Comparison of ENCODE assay signal across 29 cellular contexts in genomic region chr10:37535459-37536246, GRCh38.
DNase-seq lines count a peak whose midpoint lies in the region; ATAC-seq, FAIRE-seq and TF ChIP-seq lines count a peak whose summit lies in the region.
"Had no signal": no experiment of that assay in that cellular context is flagged by ENCODE, and none has a peak within 500 bp of the region (broad histone marks: within the 10 kb centered on the region; RNA-seq: fewer than 3 reads in every experiment).

No MANE protein-coding gene starts in this region.

- peak; percentile 80 for FAIRE-seq in RCC 7860 (lab: Jason Lieb, UNC)
- FAIRE-seq: astrocyte, D721Med, GM19239, H1, kidney had no signal

- H3K27me3 ChIP-seq in mammary epithelial cell (ENCODE audit: insufficient read depth, low read length) = no peaks in the 10 kb centered on the region
- no peaks in the 10 kb centered on the region for H3K27me3 ChIP-seq in breast epithelium
- no peaks in the 10 kb centered on the region for H3K27me3 ChIP-seq in Caco-2 (replicated peaks; ENCODE audit: control insufficient read depth, insufficient read depth, low read length)
- peaks cover 0 to 6% (median 0%) of the 10 kb centered on the region in 9 donors for H3K27me3 ChIP-seq in heart left ventricle
- H3K27me3 ChIP-seq: BLaER1 treated with 17β-estradiol and CSF1 and Interleukin-3, amounts not matched to agents 10 nM and 100 nM; sigmoid colon; transverse colon had no signal

- H3K36me3 Mint-ChIP-seq in Caco-2 (ENCODE audit: insufficient read depth, unreplicated experiment) = no peaks in the 10 kb centered on the region
- H3K36me3 Mint-ChIP-seq: activated naive CD4-positive, alpha-beta T cell treated with anti-CD3 and anti-CD28 coated beads, Interleukin-2, amount 10 ng/mL, durations not matched to agents 7 days and 5 days; natural killer cell had no signal

- in situ Hi-C loops in mammary epithelial cell (cut with MboI; ENCODE audit: low sequenced_read_pairs in 2 of 2) = no loop called here

- H3K9me3 Mint-ChIP-seq in Caco-2 (ENCODE audit: unreplicated experiment) = peaks cover 15% of the 10 kb centered on the region

- H3K9me3 ChIP-seq in mammary epithelial cell (replicated peaks; ENCODE audit: insufficient read depth, low read length) = peaks cover 14% of the 10 kb centered on the region
- no peaks in the 10 kb centered on the region for H3K9me3 ChIP-seq in breast epithelium
- peaks cover 18% of the 10 kb centered on the region; the same call in 1 of the 2 replicates for H3K9me3 ChIP-seq in Caco-2
- H3K9me3 ChIP-seq in heart left ventricle = peaks cover 0 to 7% (median 0%) of the 10 kb centered on the region in 12 donors
- H3K9me3 ChIP-seq: transverse colon had no signal

- WGBS in mammary epithelial cell (ENCODE audit: low coverage, missing lambda C conversion rate) = 13% methylated on average over 3 of the region's 3 CpGs
- 33 to 43% (median 38%) methylated on average over 3 of the region's 3 CpGs for WGBS in heart left ventricle, 4 donors

- no peak overlapping the region for H3K4me2 ChIP-seq in mammary epithelial cell (ENCODE audit: insufficient read depth, low read depth, low read length)
- H3K4me2 ChIP-seq: BLaER1 treated with 17β-estradiol and CSF1 and Interleukin-3, amounts not matched to agents 10 nM and 100 nM had no signal

- H3K27ac Mint-ChIP-seq in Caco-2 (ENCODE audit: unreplicated experiment) = no peak overlapping the region
- H3K27ac Mint-ChIP-seq: activated CD8-positive, alpha-beta T cell treated with anti-CD3 and anti-CD28 coated beads for 36 hours; activated naive CD4-positive, alpha-beta T cell treated with anti-CD3 and anti-CD28 coated beads, Interleukin-2, amount 10 ng/mL, durations not matched to agents 7 days and 5 days; natural killer cell; stimulated activated naive CD8-positive, alpha-beta T cell treated with anti-CD3 and anti-CD28 coated beads, Interleukin-15, amount 100 ng/mL, for 72 hours had no signal

- H3K4me1 Mint-ChIP-seq in Caco-2 (ENCODE audit: low read depth, unreplicated experiment) = no peaks in the 10 kb centered on the region
- H3K4me1 Mint-ChIP-seq: activated naive CD4-positive, alpha-beta T cell treated with anti-CD3 and anti-CD28 coated beads, Interleukin-2, amount 10 ng/mL, durations not matched to agents 7 days and 5 days; natural killer cell; stimulated activated naive CD8-positive, alpha-beta T cell treated with anti-CD3 and anti-CD28 coated beads, Interleukin-15, amount 100 ng/mL, for 72 hours had no signal

- dilution Hi-C loops in mammary epithelial cell (cut with HindIII; ENCODE audit: low sequenced_read_pairs) = no loop called here

- H3K9ac ChIP-seq in mammary epithelial cell (ENCODE audit: insufficient read depth, low read length) = no peak overlapping the region
- H3K9ac ChIP-seq: BLaER1 treated with 17β-estradiol and CSF1 and Interleukin-3, amounts not matched to agents 10 nM and 100 nM; parathyroid adenoma had no signal

- no peaks in the 10 kb centered on the region for H3K4me1 ChIP-seq in mammary epithelial cell (ENCODE audit: insufficient read depth, low read length)
- H3K4me1 ChIP-seq in breast epithelium = no peaks in the 10 kb centered on the region
- H3K4me1 ChIP-seq in Caco-2 = no peaks in the 10 kb centered on the region
- H3K4me1 ChIP-seq in heart left ventricle = no peaks in the 10 kb centered on the region
- H3K4me1 ChIP-seq: BLaER1 treated with 17β-estradiol and CSF1 and Interleukin-3, amounts not matched to agents 10 nM and 100 nM; parathyroid adenoma; sigmoid colon; transverse colon had no signal

- H3K36me3 ChIP-seq in mammary epithelial cell (ENCODE audit: insufficient read depth, low read length) = no peaks in the 10 kb centered on the region
- H3K36me3 ChIP-seq in breast epithelium = no peaks in the 10 kb centered on the region
- H3K36me3 ChIP-seq in Caco-2 (ENCODE audit: control insufficient read depth, insufficient read depth, low read length) = no peaks in the 10 kb centered on the region
- H3K36me3 ChIP-seq in heart left ventricle = no peaks in the 10 kb centered on the region
- H3K36me3 ChIP-seq: BLaER1 treated with 17β-estradiol and CSF1 and Interleukin-3, amounts not matched to agents 10 nM and 100 nM; sigmoid colon; transverse colon had no signal

- no peak overlapping the region for H3K4me3 ChIP-seq in mammary epithelial cell (replicated peaks in 1 of 3; ENCODE audit: insufficient read depth in 1 of 3, low read depth in 2 of 3, low read length in 3 of 3)
- no peak overlapping the region for H3K4me3 ChIP-seq in breast epithelium
- H3K4me3 ChIP-seq in Caco-2 (ENCODE audit: low read depth, low read length) = no peak overlapping the region
- H3K4me3 ChIP-seq in heart left ventricle = no peak overlapping the region
- H3K4me3 ChIP-seq: BLaER1 treated with 17β-estradiol and CSF1 and Interleukin-3, amounts not matched to agents 10 nM and 100 nM; sigmoid colon; transverse colon had no signal

- BruUV-seq in mammary epithelial cell (replicated peaks; lab: Mats Ljungman, UMichigan) (no TSS peak), Caco-2 (replicated peaks; lab: Mats Ljungman, UMichigan) (no TSS peak)

- TF ChIP-seq POLR2A in breast epithelium (IDR thresholded peaks at IDR 0.05) = no peak
- TF ChIP-seq POLR2A in heart left ventricle (IDR thresholded peaks at IDR 0.05) = no peak

- CTCF ChIA-PET in mammary epithelial cell (lab: Charles Lee; ENCODE audit: low non-redundant PET) (no interaction called here), Caco-2 (lab: Charles Lee) (no interaction called here)

- DNase-seq in mammary epithelial cell (peak; percentile 11), breast epithelium (ENCODE audit: low spot score in 2 of 2) (no peak), RCC 7860 (ENCODE audit: low spot score) (peak; percentile 79), iPS DF 19.7 (ENCODE audit: low read depth, low spot score) (peak; percentile 86), Caco-2 (no peak), heart left ventricle (no peak), NCI-H1930 (lab: John Stamatoyannopoulos, UW) (no peak)
- DNase-seq: activated CD8-positive, alpha-beta T cell treated with anti-CD3 and anti-CD28 coated beads for 36 hours; activated naive CD4-positive, alpha-beta T cell treated with anti-CD3 and anti-CD28 coated beads, Interleukin-2, amount 10 ng/mL, durations not matched to agents 7 days and 5 days; activated T-cell treated with anti-CD3 and anti-CD28 coated beads, Interleukin-2, amount 50 U/mL, for 4 hours; Karpas-422; kidney; mesenchymal stem cell; natural killer cell; NCI-H526; SIG-M5; sigmoid colon; stimulated activated CD4-positive, alpha-beta T cell treated with anti-CD3 and anti-CD28 coated beads, Interleukin-1b, Interleukin-23, amount 100 ng/mL, for 48 hours; stimulated activated naive CD8-positive, alpha-beta T cell treated with anti-CD3 and anti-CD28 coated beads, Interleukin-15, amount 100 ng/mL, for 72 hours; T-helper 2 cell; transverse colon had no signal

- H3K27me3 Mint-ChIP-seq in Caco-2 (ENCODE audit: insufficient read depth, unreplicated experiment) = no peaks in the 10 kb centered on the region
- H3K27me3 Mint-ChIP-seq: activated CD8-positive, alpha-beta T cell treated with anti-CD3 and anti-CD28 coated beads for 36 hours; activated naive CD4-positive, alpha-beta T cell treated with anti-CD3 and anti-CD28 coated beads, Interleukin-2, amount 10 ng/mL, durations not matched to agents 7 days and 5 days; stimulated activated naive CD8-positive, alpha-beta T cell treated with anti-CD3 and anti-CD28 coated beads, Interleukin-15, amount 100 ng/mL, for 72 hours had no signal

- no peaks in the 10 kb centered on the region for H3K79me2 ChIP-seq in mammary epithelial cell (ENCODE audit: insufficient read depth, low read length)
- H3K79me2 ChIP-seq: parathyroid adenoma had no signal

- no peaks in the 10 kb centered on the region for H4K20me1 ChIP-seq in mammary epithelial cell (ENCODE audit: insufficient read depth, low read length)
- H4K20me1 ChIP-seq: BLaER1 treated with 17β-estradiol and CSF1 and Interleukin-3, amounts not matched to agents 10 nM and 100 nM had no signal

- H2AFZ ChIP-seq in mammary epithelial cell (ENCODE audit: low read depth, low read length) = no peak overlapping the region
- H2AFZ ChIP-seq: parathyroid adenoma had no signal

- no peak for TF ChIP-seq CTCF in mammary epithelial cell (conservative IDR thresholded peaks at IDR 0.05 in 1 of 2, IDR thresholded peaks at IDR 0.05 in 1 of 2; ENCODE audit: extremely low read depth in 1 of 2, insufficient read depth in 1 of 2, low read depth in 1 of 2, low read length in 2 of 2)
- no peak for TF ChIP-seq CTCF in breast epithelium (IDR thresholded peaks at IDR 0.05)
- TF ChIP-seq CTCF in Caco-2 (IDR thresholded peaks at IDR 0.05; ENCODE audit: insufficient read depth in 1 of 2, low read depth in 1 of 2, low read length in 1 of 2, severe bottlenecking in 1 of 2, unreplicated experiment in 1 of 2) = no peak
- no peak for TF ChIP-seq CTCF in heart left ventricle (IDR thresholded peaks at IDR 0.05)

- no peak for ATAC-seq in heart left ventricle
- no peak for ATAC-seq in HG02981 (IDR thresholded peaks at IDR 0.05; ENCODE audit: unreplicated experiment)
- ATAC-seq: activated CD8-positive, alpha-beta T cell treated with anti-CD3 and anti-CD28 coated beads for 36 hours; activated T-cell treated with anti-CD3 and anti-CD28 coated beads, Interleukin-2, amount 50 U/mL, for 4 hours; natural killer cell; stimulated activated naive CD8-positive, alpha-beta T cell treated with anti-CD3 and anti-CD28 coated beads, Interleukin-15, amount 100 ng/mL, for 72 hours had no signal

- POLR2A ChIA-PET in Caco-2 (lab: Charles Lee) = no interaction called here

- H3K27ac ChIP-seq in mammary epithelial cell (ENCODE audit: insufficient read depth, low read depth, low read length) (no peak overlapping the region), breast epithelium (no peak overlapping the region), heart left ventricle (no peak overlapping the region)
- H3K27ac ChIP-seq: 22Rv1; BLaER1 treated with 17β-estradiol and CSF1 and Interleukin-3, amounts not matched to agents 10 nM and 100 nM; parathyroid adenoma; sigmoid colon; transverse colon had no signal

- intact Hi-C loops in mammary epithelial cell (cut with micrococcal nuclease) = no loop called here
- intact Hi-C loops in breast epithelium (cut with DNase I; ENCODE audit: low total_unique reads) = no loop called here
- intact Hi-C loops in Caco-2 (cut with micrococcal nuclease; ENCODE audit: unreplicated experiment) = no loop called here
- intact Hi-C loops in heart left ventricle (cut with DNase I) = no loop called here

- H3K4me3 Mint-ChIP-seq in Caco-2 (ENCODE audit: unreplicated experiment) = no peak overlapping the region
- H3K4me3 Mint-ChIP-seq: activated CD8-positive, alpha-beta T cell treated with anti-CD3 and anti-CD28 coated beads for 36 hours; activated naive CD4-positive, alpha-beta T cell treated with anti-CD3 and anti-CD28 coated beads, Interleukin-2, amount 10 ng/mL, durations not matched to agents 7 days and 5 days; activated T-cell treated with anti-CD3 and anti-CD28 coated beads, Interleukin-2, amount 50 U/mL, for 4 hours; natural killer cell; stimulated activated naive CD8-positive, alpha-beta T cell treated with anti-CD3 and anti-CD28 coated beads, Interleukin-15, amount 100 ng/mL, for 72 hours had no signal

Comparison
In these comparisons a context has a peak if more than half of its experiments do, and no peak if none do; other contexts are left out.
1. DNase-seq: peak in mammary epithelial cell (single experiment), RCC 7860 (single experiment) and iPS DF 19.7 (single experiment); none in breast epithelium (0 of 2), Caco-2 (0 of 2), heart left ventricle (0 of 5) and NCI-H1930 (0 of 2).